Comparison of ENCODE assay signal across 1 cellular context in the genomic region with DNA sequence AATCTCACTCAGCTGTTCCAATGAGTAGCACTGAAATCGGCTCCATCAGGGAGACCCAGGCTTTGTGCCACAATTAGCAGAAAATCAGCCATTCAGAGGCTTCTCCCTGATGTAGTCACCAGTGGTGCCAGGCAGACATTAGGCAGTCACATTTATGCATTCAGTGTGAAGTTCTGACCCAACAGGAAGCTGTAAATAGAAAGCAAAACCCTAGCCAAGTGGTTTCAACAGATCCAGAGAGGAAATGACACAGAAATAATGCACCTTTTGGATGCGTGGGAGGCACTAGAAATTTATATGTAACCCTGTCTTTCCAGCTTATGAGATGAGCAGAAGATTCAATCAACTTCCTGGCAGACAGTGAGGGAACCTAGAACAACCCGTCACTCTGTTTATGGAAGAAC.
TF ChIP-seq lines count a peak whose summit lies in the region.

No MANE protein-coding gene starts in this region.

TF ChIP-seq in GM23338, 12 proteins besides CTCF, POLR2A, EP300 and RAD21 (continued from another document):
- TF ChIP-seq, protein P1, sequence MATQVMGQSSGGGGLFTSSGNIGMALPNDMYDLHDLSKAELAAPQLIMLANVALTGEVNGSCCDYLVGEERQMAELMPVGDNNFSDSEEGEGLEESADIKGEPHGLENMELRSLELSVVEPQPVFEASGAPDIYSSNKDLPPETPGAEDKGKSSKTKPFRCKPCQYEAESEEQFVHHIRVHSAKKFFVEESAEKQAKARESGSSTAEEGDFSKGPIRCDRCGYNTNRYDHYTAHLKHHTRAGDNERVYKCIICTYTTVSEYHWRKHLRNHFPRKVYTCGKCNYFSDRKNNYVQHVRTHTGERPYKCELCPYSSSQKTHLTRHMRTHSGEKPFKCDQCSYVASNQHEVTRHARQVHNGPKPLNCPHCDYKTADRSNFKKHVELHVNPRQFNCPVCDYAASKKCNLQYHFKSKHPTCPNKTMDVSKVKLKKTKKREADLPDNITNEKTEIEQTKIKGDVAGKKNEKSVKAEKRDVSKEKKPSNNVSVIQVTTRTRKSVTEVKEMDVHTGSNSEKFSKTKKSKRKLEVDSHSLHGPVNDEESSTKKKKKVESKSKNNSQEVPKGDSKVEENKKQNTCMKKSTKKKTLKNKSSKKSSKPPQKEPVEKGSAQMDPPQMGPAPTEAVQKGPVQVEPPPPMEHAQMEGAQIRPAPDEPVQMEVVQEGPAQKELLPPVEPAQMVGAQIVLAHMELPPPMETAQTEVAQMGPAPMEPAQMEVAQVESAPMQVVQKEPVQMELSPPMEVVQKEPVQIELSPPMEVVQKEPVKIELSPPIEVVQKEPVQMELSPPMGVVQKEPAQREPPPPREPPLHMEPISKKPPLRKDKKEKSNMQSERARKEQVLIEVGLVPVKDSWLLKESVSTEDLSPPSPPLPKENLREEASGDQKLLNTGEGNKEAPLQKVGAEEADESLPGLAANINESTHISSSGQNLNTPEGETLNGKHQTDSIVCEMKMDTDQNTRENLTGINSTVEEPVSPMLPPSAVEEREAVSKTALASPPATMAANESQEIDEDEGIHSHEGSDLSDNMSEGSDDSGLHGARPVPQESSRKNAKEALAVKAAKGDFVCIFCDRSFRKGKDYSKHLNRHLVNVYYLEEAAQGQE (IDR thresholded peaks at IDR 0.05; ENCODE audit: unreplicated experiment) = no peak
- no peak for TF ChIP-seq JUNB (IDR thresholded peaks at IDR 0.05; ENCODE audit: unreplicated experiment)
